13 cellular contexts compared by ENCODE assay signal in genomic region chr14:100826371-100827139, GRCh38. TPM values are rescaled to one million over a fixed set of nuclear protein-coding genes. Genes with fewer than 3 reads are reported as not detected.
DNase-seq lines count a peak whose midpoint lies in the region; ATAC-seq and TF ChIP-seq lines count a peak whose summit lies in the region.
"Had no signal": no experiment of that assay in that cellular context is flagged by ENCODE, and none has a peak within 500 bp of the region (broad histone marks: within the 10 kb centered on the region; RNA-seq: fewer than 3 reads in every experiment).

No MANE protein-coding gene starts in this region.

- H3K4me2 ChIP-seq in GM23248 (ENCODE audit: unreplicated experiment): peak overlapping the region; percentile 74

- peaks cover 4% of the 10 kb centered on the region; the same call in 1 of the 2 replicates for H3K36me3 ChIP-seq in GM23248 (ENCODE audit: low read depth)
- H3K36me3 ChIP-seq in right atrium auricular region: no peaks in the 10 kb centered on the region
- H3K36me3 ChIP-seq in stomach smooth muscle (ENCODE audit: control insufficient read depth in 2 of 2, insufficient read depth in 2 of 2, low read length in 2 of 2): no peaks in the 10 kb centered on the region

- H3K9ac ChIP-seq in GM23248: peak overlapping the region; percentile 100
- H3K9ac ChIP-seq in stomach smooth muscle (ENCODE audit: low read length in 2 of 2): peak overlapping the region in 1 of 2 donors; percentile 37

- H3K9me3 ChIP-seq in GM23248 (ENCODE audit: low read depth): no peaks in the 10 kb centered on the region
- peaks cover 0 to 8% of the 10 kb centered on the region in 2 donors for H3K9me3 ChIP-seq in right atrium auricular region
- no peaks in the 10 kb centered on the region for H3K9me3 ChIP-seq in stomach smooth muscle (ENCODE audit: control insufficient read depth in 2 of 2, low read length in 2 of 2)

- H3K9me2 ChIP-seq in GM23248 (ENCODE audit: insufficient read depth): no peaks in the 10 kb centered on the region

- H3K27ac ChIP-seq in GM23248 (peak overlapping the region; percentile 96), angular gyrus (ENCODE audit: low read depth, low read length) (peak overlapping the region; percentile 25), right atrium auricular region (peak overlapping the region; percentile 61 to 71), stomach smooth muscle (ENCODE audit: low read length) (no peak overlapping the region)

- H3K4me1 ChIP-seq in GM23248 (ENCODE audit: insufficient read depth) (no peaks in the 10 kb centered on the region), right atrium auricular region (no peaks in the 10 kb centered on the region), stomach smooth muscle (ENCODE audit: control insufficient read depth, insufficient read depth, low read length) (no peaks in the 10 kb centered on the region)

- H3K4me3 ChIP-seq in GM23248: peak overlapping the region; percentile 94
- H3K4me3 ChIP-seq in right atrium auricular region: peak overlapping the region; percentile 29 to 37
- peak overlapping the region; percentile 40 to 61 for H3K4me3 ChIP-seq in stomach smooth muscle (ENCODE audit: low read length in 2 of 2)
- H3K4me3 ChIP-seq: lung had no signal

- WGBS in GM23248 (ENCODE audit: low coverage in 1 of 2, low lambda C conversion rate in 2 of 2, missing lambda C conversion rate in 2 of 2), 2 experiments: 46 to 47% methylated on average over 24 to 32 of the region's 32 CpGs

- peaks cover 53% of the 10 kb centered on the region for H3K79me2 ChIP-seq in GM23248 (ENCODE audit: insufficient read depth)

- H3K27me3 ChIP-seq in GM23248 (replicated peaks; ENCODE audit: insufficient read depth) (no peaks in the 10 kb centered on the region; the same call in 1 of the 2 replicates), right atrium auricular region (no peaks in the 10 kb centered on the region), stomach smooth muscle (ENCODE audit: control insufficient read depth in 1 of 2, insufficient read depth in 2 of 2, low read length in 2 of 2) (peaks cover 8 to 17% of the 10 kb centered on the region in 2 donors)

- TF ChIP-seq CTCF in right atrium auricular region (IDR thresholded peaks at IDR 0.05): no peak

- peaks cover 13% of the 10 kb centered on the region; the same call in 1 of the 2 replicates for H4K20me1 ChIP-seq in GM23248 (ENCODE audit: insufficient read depth)

- ATAC-seq in GM18873 (IDR thresholded peaks at IDR 0.05; ENCODE audit: low FRiP score, unreplicated experiment) (no peak), GM19351 (IDR thresholded peaks at IDR 0.05; ENCODE audit: unreplicated experiment) (no peak)

- in situ Hi-C loops in GM23248 (cut with MboI): loop anchor here (25.0 kb wide), 1 partner anchor 414 kb away; no protein-coding TSS in a partner anchor

- no peak overlapping the region for H2AFZ ChIP-seq in GM23248

- DNase-seq in GM23248: peak; percentile 56
- no peak for DNase-seq in right atrium auricular region (ENCODE audit: low spot score)
- no peak for DNase-seq in activated effector memory CD4-positive, alpha-beta T cell treated with Interleukin-2 at 50 U/mL for 16 hours
- no peak for DNase-seq in activated CD8-positive, alpha-beta memory T cell treated with anti-CD3 and anti-CD28 coated beads for 24 hours
- DNase-seq: activated CD4-positive, alpha-beta memory T cell treated with anti-CD3 and anti-CD28 coated beads for 36 hours; Kasumi-1; NCI-H446 treated with DMSO at 0.1 percent for 48 hours; SIG-M5 had no signal

- H3F3A ChIP-seq in GM23248 (ENCODE audit: insufficient read depth): 0 out of 2 replicates have a peak, but pooled peaks cover 5% of the 10 kb centered on the region

RNA-seq across cellular contexts. Expression of gene MEG3, which starts 0.6 kb away (rescaled TPM):
- total RNA-seq in GM23248 (2014; rRNA removed; shearing (Covaris generic)): 101 and 145 TPM in 2 replicates
- polyA plus RNA-seq in GM23248 (2016; fragmentation: Nextera tagmentation; extraction: Ambion mirVana): 155 and 228 TPM in 2 replicates
- total RNA-seq in right atrium auricular region: 1 to 10 TPM; 6.5 to 9.5 TPM
- total RNA-seq: activated CD4-positive, alpha-beta memory T cell treated with anti-CD3 and anti-CD28 coated beads for 36 hours had no signal

Comparison
In these comparisons a context has a peak if more than half of its experiments do, and no peak if none do; other contexts are left out.
1. H3K4me3 ChIP-seq: peak in every context shown above with its lines; median percentile 94 in GM23248; 50 in stomach smooth muscle; 33 in right atrium auricular region.